8 cellular contexts compared by ENCODE assay signal in genomic region chr1:39609618-39610331, GRCh38. TPM values are rescaled to one million over a fixed set of nuclear protein-coding genes. Genes with fewer than 3 reads are reported as not detected.
DNase-seq lines count a peak whose midpoint lies in the region; ATAC-seq and TF ChIP-seq lines count a peak whose summit lies in the region.

No MANE protein-coding gene starts in this region.

- H3K27ac ChIP-seq in cardiac muscle cell = no peak overlapping the region

- no peak overlapping the region for H3K4me3 ChIP-seq in cardiac muscle cell

- intact Hi-C loops in sciatic nerve (cut with DNase I) = loop anchor here (5.0 to 10.0 kb wide), 2 partner anchors 43 to 115 kb away; no protein-coding TSS in a partner anchor

- H3K4me1 ChIP-seq in cardiac muscle cell (ENCODE audit: low read depth) = no peaks in the 10 kb centered on the region

- TF ChIP-seq CTCF in cardiac muscle cell (IDR thresholded peaks at IDR 0.05; ENCODE audit: low read depth, low read length) = peak; percentile 81

- H3K36me3 ChIP-seq in cardiac muscle cell = no peaks in the 10 kb centered on the region

- peaks cover 17% of the 10 kb centered on the region for H3K27me3 ChIP-seq in cardiac muscle cell

- DNase-seq in CD1c-positive myeloid dendritic cell (ENCODE audit: extremely low spot score) = peak; percentile 46
- peak; percentile 21 for DNase-seq in SHP77 treated with DMSO at 0.1 percent for 48 hours (lab: John Stamatoyannopoulos, UW)
- DNase-seq in activated effector memory CD4-positive, alpha-beta T cell treated with Interleukin-2 at 50 U/mL for 16 hours = peak; percentile 68
- peak; percentile 51 to 67 for DNase-seq in cardiac muscle cell (ENCODE audit: low read depth in 1 of 2, low spot score in 1 of 2)
- DNase-seq in sciatic nerve (ENCODE audit: low spot score) = peak; percentile 76
- DNase-seq in NCI-H1417 treated with DMSO at 0.1 percent for 48 hours (lab: John Stamatoyannopoulos, UW) = no peak
- DNase-seq in NCI-H187 (lab: John Stamatoyannopoulos, UW) = no peak

- no peaks in the 10 kb centered on the region for H3K9me3 ChIP-seq in cardiac muscle cell (ENCODE audit: low read depth)

- peak; percentile 60 for ATAC-seq in HG02798 (IDR thresholded peaks at IDR 0.05; ENCODE audit: poor library complexity, unreplicated experiment)
- ATAC-seq in sciatic nerve = peak; percentile 95

RNA-seq across cellular contexts. Expression of gene HEYL, which starts 29.7 kb away (rescaled TPM):
- total RNA-seq in cardiac muscle cell (0.71 and 0.88 TPM in 2 replicates), sciatic nerve (10.6 TPM)
- 1.0 TPM in 2 replicates for polyA plus RNA-seq in cardiac muscle cell

RNA-seq across cellular contexts. Expression of gene PABPC4, which starts 33.2 kb away (rescaled TPM):
- total RNA-seq in cardiac muscle cell = 63.1 and 88.0 TPM in 2 replicates
- polyA plus RNA-seq in cardiac muscle cell = 27.5 and 33.6 TPM in 2 replicates
- total RNA-seq in sciatic nerve = 168 TPM

Comparison
In these comparisons a context has a peak if more than half of its experiments do, and no peak if none do; other contexts are left out.
1. DNase-seq: peak in CD1c-positive myeloid dendritic cell (single experiment), SHP77 treated with DMSO at 0.1 percent for 48 hours (single experiment), activated effector memory CD4-positive, alpha-beta T cell treated with Interleukin-2 at 50 U/mL for 16 hours (single experiment), cardiac muscle cell (2 of 2) and sciatic nerve (single experiment); none in NCI-H1417 treated with DMSO at 0.1 percent for 48 hours (single experiment) and NCI-H187 (0 of 2).